8 cellular contexts compared by ENCODE assay signal in genomic region chr15:79923068-79923514, GRCh38. TPM values are rescaled to one million over a fixed set of nuclear protein-coding genes. Genes with fewer than 3 reads are reported as not detected.
DNase-seq lines count a peak whose midpoint lies in the region; TF ChIP-seq lines count a peak whose summit lies in the region.

No MANE protein-coding gene starts in this region.

- DNase-seq in GM13977 (ENCODE audit: low spot score) (peak; percentile 84), HEK293T (ENCODE audit: extremely low spot score) (peak; percentile 73), MV-4-11 (lab: John Stamatoyannopoulos, UW) (peak; percentile 29), caudate nucleus (lab: John Stamatoyannopoulos, UW) (peak in 47 of 61 donors; percentile 4 to 76 (median 48)), kidney epithelial cell (ENCODE audit: low read depth) (no peak), NCI-H2107 (lab: John Stamatoyannopoulos, UW) (no peak)
- peak; percentile 28 for DNase-seq in activated CD4-positive, CD25-positive, alpha-beta regulatory T cell treated with anti-CD3 and anti-CD28 coated beads, Interleukin-2, amount 50 U/mL, for 16 hours (ENCODE audit: low read depth, low spot score)
- peak; percentile 54 to 61 for DNase-seq in stimulated activated CD4-positive, alpha-beta T cell treated with anti-CD3 and anti-CD28 coated beads, Interleukin-1b, Interleukin-23, amount 100 ng/mL, for 4 hours (ENCODE audit: low read depth in 2 of 2)

- CTCF ChIA-PET in HEK293T (lab: Yijun Ruan, JAX): interaction anchor here (0.5 to 1.0 kb wide), 2 partner anchors 19 to 70 kb away, joined by 3 read pairs; no protein-coding TSS in a partner anchor

- POLR2A ChIA-PET in HEK293T (lab: Yijun Ruan, JAX): interaction anchor here (0.6 to 2.7 kb wide), 25 partner anchors 10 to 227 kb away, joined by 3 to 22 read pairs (median 5); partner anchors contain the start of genes MTHFS and ZFAND6

- peaks cover 5% of the 10 kb centered on the region for H3K36me3 ChIP-seq in kidney epithelial cell (ENCODE audit: control insufficient read depth, insufficient read depth, low read length)

- H3K4me3 ChIP-seq in kidney epithelial cell (ENCODE audit: low read depth, low read length): peak overlapping the region; percentile 80

- peak overlapping the region; percentile 77 for H3K27ac ChIP-seq in caudate nucleus (ENCODE audit: low read depth, low read length)

- no peaks in the 10 kb centered on the region for H3K27me3 ChIP-seq in kidney epithelial cell (ENCODE audit: control insufficient read depth, insufficient read depth, low read length)

- in situ Hi-C loops in GM13977 (cut with MboI; ENCODE audit: low pct_unique_long_range_greater_than_20kb, low sequenced_read_pairs, unreplicated experiment): no loop called here

- no peak for TF ChIP-seq CTCF in GM13977 (IDR thresholded peaks at IDR 0.05; ENCODE audit: extremely low read depth, insufficient read depth, missing control alignments)
- TF ChIP-seq CTCF in kidney epithelial cell (IDR thresholded peaks at IDR 0.05; ENCODE audit: insufficient read depth, low read length, poor library complexity, severe bottlenecking): no peak

TF ChIP-seq in HEK293T, 16 proteins besides CTCF, POLR2A, EP300 and RAD21:
- TF ChIP-seq L3MBTL2 (conservative IDR thresholded peaks at IDR 0.05): 0 out of 2 replicates have a peak, but pooled peaks have one; percentile 27
- TF ChIP-seq ELF4 (IDR thresholded peaks at IDR 0.05): no peak
TF ChIP-seq in HEK293T: peak in this region for 1.

RNA-seq across cellular contexts. Expression of gene MTHFS, which starts 26.3 kb away (rescaled TPM):
- 17.8 and 36.5 TPM in 2 replicates for total RNA-seq in kidney epithelial cell

RNA-seq across cellular contexts. Expression of gene BCL2A1, which starts 47.9 kb away (rescaled TPM):
- total RNA-seq in kidney epithelial cell: not detected in 2 replicates

Comparison
In these comparisons a context has a peak if more than half of its experiments do, and no peak if none do; other contexts are left out.
1. DNase-seq: peak in GM13977 (single experiment), HEK293T (single experiment), MV-4-11 (single experiment), activated CD4-positive, CD25-positive, alpha-beta regulatory T cell treated with anti-CD3 and anti-CD28 coated beads, Interleukin-2, amount 50 U/mL, for 16 hours (single experiment), caudate nucleus (47 of 61) and stimulated activated CD4-positive, alpha-beta T cell treated with anti-CD3 and anti-CD28 coated beads, Interleukin-1b, Interleukin-23, amount 100 ng/mL, for 4 hours (2 of 2); none in kidney epithelial cell (single experiment) and NCI-H2107 (single experiment).